In genomic region chr2:61187069-61187468, GRCh38 we compare ENCODE assay signal across 19 cellular contexts.
"Had no signal": no experiment of that assay in that cellular context is flagged by ENCODE, and none has a peak within 500 bp of the region (broad histone marks: within the 10 kb centered on the region; RNA-seq: fewer than 3 reads in every experiment).

No MANE protein-coding gene starts in this region.

- ATAC-seq: activated naive CD8-positive, alpha-beta T cell treated with anti-CD3 and anti-CD28 coated beads, Interleukin-2, amount 50 U/mL, for 24 hours; right cardiac atrium had no signal

- H3K27ac ChIP-seq: left ventricle myocardium inferior, parathyroid adenoma, testis, upper lobe of left lung had no signal

- H3K9me3 Mint-ChIP-seq: activated naive CD8-positive, alpha-beta T cell treated with anti-CD3 and anti-CD28 coated beads, Interleukin-2, amount 50 U/mL, for 24 hours; activated T-helper 1 cell treated with anti-CD3 and anti-CD28 coated beads, Interleukin-12 subunit alpha, Interleukin-12 subunit beta, Interleukin-2, Interleukin-4 antibody, amounts not matched to agents 30 ng/mL and 10 ng/mL and 1 ng/mL, durations not matched to agents 14 hours and 24 hours and 36 hours; nephron; T-helper 1 cell treated with Interleukin-12 subunit alpha and Interleukin-12 subunit beta and Interleukin-4 antibody, amounts not matched to agents 30 μg/mL and 1 μg/mL, for 36 hours had no signal

- H3K27ac Mint-ChIP-seq: activated T-helper 1 cell treated with anti-CD3 and anti-CD28 coated beads, Interleukin-12 subunit alpha, Interleukin-12 subunit beta, Interleukin-2, Interleukin-4 antibody, amounts not matched to agents 30 ng/mL and 10 ng/mL and 1 ng/mL, durations not matched to agents 14 hours and 24 hours and 36 hours; nephron; T-helper 1 cell treated with Interleukin-12 subunit alpha and Interleukin-12 subunit beta and Interleukin-4 antibody, amounts not matched to agents 30 μg/mL and 1 μg/mL, for 36 hours had no signal

- H3K27me3 ChIP-seq: testis, upper lobe of left lung had no signal

- H3K27me3 Mint-ChIP-seq: activated naive CD8-positive, alpha-beta T cell treated with anti-CD3 and anti-CD28 coated beads, Interleukin-2, amount 50 U/mL, for 24 hours had no signal

- H3K4me1 ChIP-seq: parathyroid adenoma, testis had no signal

- H3K9me3 ChIP-seq: left ventricle myocardium inferior, testis, upper lobe of left lung had no signal

- H3K4me3 Mint-ChIP-seq: activated naive CD8-positive, alpha-beta T cell treated with anti-CD3 and anti-CD28 coated beads, Interleukin-2, amount 50 U/mL, for 24 hours; activated T-helper 1 cell treated with anti-CD3 and anti-CD28 coated beads, Interleukin-12 subunit alpha, Interleukin-12 subunit beta, Interleukin-2, Interleukin-4 antibody, amounts not matched to agents 30 ng/mL and 10 ng/mL and 1 ng/mL, durations not matched to agents 14 hours and 24 hours and 36 hours; nephron; T-helper 1 cell treated with Interleukin-12 subunit alpha and Interleukin-12 subunit beta and Interleukin-4 antibody, amounts not matched to agents 30 μg/mL and 1 μg/mL, for 36 hours had no signal

- DNase-seq: activated CD4-positive, alpha-beta T cell treated with anti-CD3 and anti-CD28 coated beads, Interleukin-2, amount 50 U/mL, for 48 hours; activated CD4-positive, CD25-positive, alpha-beta regulatory T cell treated with anti-CD3 and anti-CD28 coated beads, Interleukin-2, amount 50 U/mL, for 72 hours; activated CD8-positive, alpha-beta memory T cell treated with anti-CD3 and anti-CD28 coated beads, Interleukin-2, amount 50 U/mL, for 48 hours; activated gamma-delta T cell treated with Interleukin-2 at 50 U/mL for 16 hours; activated naive CD8-positive, alpha-beta T cell treated with anti-CD3 and anti-CD28 coated beads, Interleukin-2, amount 50 U/mL, for 24 hours; foreskin melanocyte; left ventricle myocardium inferior; mammary epithelial cell; midbrain; right cardiac atrium; SHP77; stimulated activated CD4-positive, alpha-beta T cell treated with anti-CD3 and anti-CD28 coated beads, Interleukin-1b, Interleukin-23, amount 100 ng/mL, for 48 hours; stimulated activated naive CD4-positive, alpha-beta T cell; testis; upper lobe of left lung had no signal

- H3K4me3 ChIP-seq: left ventricle myocardium inferior, testis, upper lobe of left lung had no signal
